In the genomic region with DNA sequence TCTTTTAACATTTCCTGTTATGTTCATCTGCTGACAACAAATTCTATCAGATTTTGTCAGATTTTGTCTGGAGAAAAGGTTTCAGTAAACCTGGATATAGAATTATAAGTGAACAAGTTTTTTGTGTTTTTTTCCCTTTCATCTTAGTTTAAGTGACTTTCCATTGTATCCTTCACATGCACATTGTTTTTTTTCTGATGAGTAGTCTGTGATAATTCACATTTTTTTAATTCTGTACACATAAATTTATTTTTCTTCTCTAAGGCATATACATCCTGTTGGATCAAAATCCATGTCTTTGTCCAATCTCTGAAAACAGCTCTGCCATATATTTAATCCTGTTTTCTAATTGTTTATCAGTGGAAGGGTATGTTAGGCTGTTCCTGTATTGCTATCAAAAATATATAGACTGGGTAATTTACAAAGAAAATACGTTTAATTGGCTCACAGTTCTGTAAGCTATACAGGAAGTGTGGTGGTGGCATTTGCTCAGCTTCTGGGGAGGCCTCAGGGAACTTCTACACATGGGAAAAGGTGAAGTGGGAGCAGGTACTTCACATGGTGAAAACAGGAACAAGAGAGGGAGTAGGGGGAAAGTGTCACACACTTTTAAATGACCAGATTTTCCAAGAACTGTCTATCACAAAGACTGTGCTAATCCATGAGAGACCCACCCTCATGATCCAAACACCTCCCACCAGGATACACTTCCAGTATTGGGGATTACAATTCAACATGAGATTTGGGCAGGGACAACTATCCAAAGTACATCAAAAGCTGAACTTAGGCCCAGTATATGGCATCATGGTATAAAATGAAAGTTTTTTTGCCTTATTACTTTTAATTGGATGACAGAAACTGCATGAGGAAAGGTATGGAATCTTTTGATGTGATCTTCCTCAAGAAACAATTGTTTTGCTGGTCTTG, we compare ENCODE assay signal across 8 cellular contexts. TPM values are rescaled to one million over a fixed set of nuclear protein-coding genes. Genes with fewer than 3 reads are reported as not detected.
"Had no signal": no experiment of that assay in that cellular context is flagged by ENCODE, and none has a peak within 500 bp of the region (broad histone marks: within the 10 kb centered on the region; RNA-seq: fewer than 3 reads in every experiment).

No MANE protein-coding gene starts in this region.

- H3K4me3 ChIP-seq: GM23248, K562 had no signal

- H2AFZ ChIP-seq: GM23248 had no signal

- DNase-seq: GM23248, H7, HCEC 1CT, IMR-90, KG1 had no signal

- H3K9ac ChIP-seq: GM23248 had no signal

- FAIRE-seq: HTR-8/SVneo, K562 had no signal

- H3K27ac ChIP-seq: GM23248 had no signal

- ATAC-seq: K562 had no signal

RNA-seq across cellular contexts. Expression of a gene that starts 45.6 kb away (rescaled TPM):
- total RNA-seq: GM23248, HT-29 had no signal
- polyA plus RNA-seq: GM23248, IMR-90, K562 had no signal
